In genomic region chr20:62652894-62653305, GRCh38 we compare ENCODE assay signal across 8 cellular contexts. TPM values are rescaled to one million over a fixed set of nuclear protein-coding genes. Genes with fewer than 3 reads are reported as not detected.
DNase-seq lines count a peak whose midpoint lies in the region; ATAC-seq and TF ChIP-seq lines count a peak whose summit lies in the region.

No MANE protein-coding gene starts in this region.

- H3K27ac Mint-ChIP-seq in activated CD4-positive, alpha-beta T cell treated with anti-CD3 and anti-CD28 coated beads, Interleukin-2, amount 10 ng/mL, durations not matched to agents 7 days and 5 days = peak overlapping the region; percentile 96
- H3K27ac Mint-ChIP-seq in memory B cell = peak overlapping the region; percentile 94

- H3K4me3 Mint-ChIP-seq in activated CD4-positive, alpha-beta T cell treated with anti-CD3 and anti-CD28 coated beads, Interleukin-2, amount 10 ng/mL, durations not matched to agents 7 days and 5 days = peak overlapping the region; percentile 75
- H3K4me3 Mint-ChIP-seq in memory B cell = no peak overlapping the region

- CTCF ChIA-PET in activated CD4-positive, alpha-beta T cell treated with anti-CD3 and anti-CD28 coated beads, Interleukin-2, amount 10 ng/mL, durations not matched to agents 7 days and 5 days (lab: Charles Lee) = interaction anchor here (1.2 to 1.8 kb wide), 3 partner anchors 11 to 33 kb away, joined by 3 to 4 read pairs (median 3); no protein-coding TSS in a partner anchor

- H3K4me1 Mint-ChIP-seq in activated CD4-positive, alpha-beta T cell treated with anti-CD3 and anti-CD28 coated beads, Interleukin-2, amount 10 ng/mL, durations not matched to agents 7 days and 5 days = peaks cover 58% of the 10 kb centered on the region
- H3K4me1 Mint-ChIP-seq in memory B cell = peaks cover 21% of the 10 kb centered on the region

- WGBS in thymus = 97% methylated on average over 20 of the region's 20 CpGs

- H3K4me3 ChIP-seq in breast epithelium (peak overlapping the region; percentile 17 to 60 (median 40)), thymus (ENCODE audit: low read length) (no peak overlapping the region)

- H3K27ac ChIP-seq in breast epithelium (peak overlapping the region; percentile 96 to 98), thymus (ENCODE audit: low read depth) (peak overlapping the region; percentile 93)

- ATAC-seq in memory B cell (ENCODE audit: low read depth) (no peak), GM21367 (IDR thresholded peaks at IDR 0.05; ENCODE audit: unreplicated experiment) (no peak)

- H3K36me3 Mint-ChIP-seq in activated CD4-positive, alpha-beta T cell treated with anti-CD3 and anti-CD28 coated beads, Interleukin-2, amount 10 ng/mL, durations not matched to agents 7 days and 5 days (ENCODE audit: low read depth) = peaks cover 40% of the 10 kb centered on the region
- H3K36me3 Mint-ChIP-seq in memory B cell = no peaks in the 10 kb centered on the region

- no peak for DNase-seq in activated CD4-positive, alpha-beta T cell treated with anti-CD3 and anti-CD28 coated beads, Interleukin-2, amount 10 ng/mL, durations not matched to agents 7 days and 5 days
- DNase-seq in activated CD4-positive, alpha-beta T cell treated with anti-CD3 and anti-CD28 coated beads, Interleukin-2, amount 50 U/mL, for 4 hours = no peak
- DNase-seq in breast epithelium (ENCODE audit: low spot score in 2 of 2) (no peak), memory B cell (ENCODE audit: low spot score in 2 of 2) (no peak), OCI-M1 (lab: John Stamatoyannopoulos, UW) (no peak), G401 (ENCODE audit: low spot score) (no peak)

- in situ Hi-C loops in G401 (cut with HindIII; ENCODE audit: low sequenced_read_pairs) = no loop called here

- H3K4me1 ChIP-seq in breast epithelium (peaks cover 5 to 7% of the 10 kb centered on the region in 2 donors), thymus (ENCODE audit: control insufficient read depth, insufficient read depth, low read length) (peaks cover 21% of the 10 kb centered on the region)

- H3K27me3 Mint-ChIP-seq in activated CD4-positive, alpha-beta T cell treated with anti-CD3 and anti-CD28 coated beads, Interleukin-2, amount 10 ng/mL, durations not matched to agents 7 days and 5 days = no peaks in the 10 kb centered on the region
- H3K27me3 Mint-ChIP-seq in memory B cell = no peaks in the 10 kb centered on the region

- H3K36me3 ChIP-seq in breast epithelium (no peaks in the 10 kb centered on the region), thymus (ENCODE audit: control insufficient read depth, insufficient read depth) (peaks cover 10% of the 10 kb centered on the region)

- TF ChIP-seq CTCF in breast epithelium (IDR thresholded peaks at IDR 0.05) = no peak

- no peaks in the 10 kb centered on the region for H3K9me3 Mint-ChIP-seq in activated CD4-positive, alpha-beta T cell treated with anti-CD3 and anti-CD28 coated beads, Interleukin-2, amount 10 ng/mL, durations not matched to agents 7 days and 5 days
- H3K9me3 Mint-ChIP-seq in memory B cell = no peaks in the 10 kb centered on the region

- H3K27me3 ChIP-seq in breast epithelium (no peaks in the 10 kb centered on the region), thymus (ENCODE audit: control insufficient read depth, insufficient read depth) (no peaks in the 10 kb centered on the region)

- intact Hi-C loops in breast epithelium (cut with DNase I; ENCODE audit: low total_unique reads) = no loop called here

- POLR2A ChIA-PET in activated CD4-positive, alpha-beta T cell treated with anti-CD3 and anti-CD28 coated beads, Interleukin-2, amount 10 ng/mL, durations not matched to agents 7 days and 5 days (lab: Charles Lee) = no interaction called here

- no peak for TF ChIP-seq POLR2A in breast epithelium (IDR thresholded peaks at IDR 0.05)

- no peaks in the 10 kb centered on the region for H3K9me3 ChIP-seq in breast epithelium
- no peaks in the 10 kb centered on the region for H3K9me3 ChIP-seq in thymus (ENCODE audit: control insufficient read depth)

RNA-seq across cellular contexts. Expression of gene SLCO4A1, which starts 10.6 kb away (rescaled TPM):
- 10 to 100 TPM; 54.2 to 55.2 TPM for total RNA-seq in activated CD4-positive, alpha-beta T cell treated with anti-CD3 and anti-CD28 coated beads, Interleukin-2, amount 10 ng/mL, durations not matched to agents 7 days and 5 days
- total RNA-seq in breast epithelium = 10 to 100 TPM in 2 of 3 donors, 1 to 10 TPM in 1; 8.8 to 26.5 (median 15.4) TPM
- polyA plus RNA-seq in thymus = 13.4 TPM
- 9.2 and 10.3 TPM in 2 replicates for total RNA-seq in G401 (2014; rRNA removed; shearing (Covaris generic))

RNA-seq across cellular contexts. Expression of gene NTSR1, which starts 55.7 kb away (rescaled TPM):
- 1 to 10 TPM in 1 of 2 experiments, under 1 TPM in 1; 0.94 to 1.5 TPM for total RNA-seq in activated CD4-positive, alpha-beta T cell treated with anti-CD3 and anti-CD28 coated beads, Interleukin-2, amount 10 ng/mL, durations not matched to agents 7 days and 5 days
- under 1 TPM in 1 of 3 donors, not detected in 2; under 0.01 TPM for total RNA-seq in breast epithelium
- 0.14 TPM for polyA plus RNA-seq in thymus
- not detected in 2 replicates for total RNA-seq in G401 (2014; rRNA removed; shearing (Covaris generic))
